16 cellular contexts compared by ENCODE assay signal in the genomic region with DNA sequence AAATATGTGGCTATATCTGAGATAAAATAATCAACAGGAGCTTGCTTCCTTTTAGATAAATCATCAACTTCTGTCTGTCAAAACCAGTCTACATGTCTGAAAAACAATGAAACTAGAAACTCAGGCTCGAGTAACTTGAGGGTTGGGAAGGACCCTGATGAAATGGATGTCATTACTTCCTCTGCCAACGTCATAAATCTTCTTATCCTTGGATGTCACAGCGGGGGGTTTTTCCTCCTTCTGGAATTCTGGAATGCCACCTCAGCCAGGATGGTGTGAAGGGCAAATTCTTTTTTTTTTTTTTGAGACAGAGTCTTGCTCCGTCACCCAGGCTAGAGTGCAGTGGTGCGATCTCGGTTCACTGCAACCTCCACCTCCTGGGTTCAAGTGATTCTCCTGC. TPM values are rescaled to one million over a fixed set of nuclear protein-coding genes. Genes with fewer than 3 reads are reported as not detected.
DNase-seq lines count a peak whose midpoint lies in the region; ATAC-seq and TF ChIP-seq lines count a peak whose summit lies in the region.
"Had no signal": no experiment of that assay in that cellular context is flagged by ENCODE, and none has a peak within 500 bp of the region (broad histone marks: within the 10 kb centered on the region; RNA-seq: fewer than 3 reads in every experiment).

No MANE protein-coding gene starts in this region.

- peaks cover 96% of the 10 kb centered on the region for H3K4me1 ChIP-seq in body of pancreas
- H3K4me1 ChIP-seq: BE2C had no signal

- H3K36me3 Mint-ChIP-seq in nephron progenitor cell (ENCODE audit: low read depth), result peaks cover 37% of the 10 kb centered on the region
- H3K36me3 Mint-ChIP-seq: CD4-positive, alpha-beta memory T cell had no signal

- WGBS in body of pancreas, 2 donors, result 35 to 49% methylated on average over 6 of the region's 6 CpGs

- H3K9me3 Mint-ChIP-seq in nephron progenitor cell, result peaks cover 12% of the 10 kb centered on the region
- H3K9me3 Mint-ChIP-seq: CD4-positive, alpha-beta memory T cell had no signal

- H3K4me1 Mint-ChIP-seq in nephron progenitor cell, result peaks cover 90% of the 10 kb centered on the region
- H3K4me1 Mint-ChIP-seq: CD4-positive, alpha-beta memory T cell had no signal

- no peaks in the 10 kb centered on the region for H3K9me3 ChIP-seq in body of pancreas
- H3K9me3 ChIP-seq: BE2C had no signal

- no peaks in the 10 kb centered on the region for H3K27me3 ChIP-seq in body of pancreas
- H3K27me3 ChIP-seq: BE2C had no signal

- H3K27ac Mint-ChIP-seq in nephron progenitor cell, result peak overlapping the region; percentile 91
- H3K27ac Mint-ChIP-seq: CD4-positive, alpha-beta memory T cell had no signal

- DNase-seq in Caki2 (ENCODE audit: low read depth) (peak; percentile 81), M059J (ENCODE audit: low read depth) (peak; percentile 74), body of pancreas (peak in 1 of 4 donors; percentile 17), nephron progenitor cell (peak; percentile 28), DMS153 (lab: John Stamatoyannopoulos, UW) (no peak), foreskin melanocyte (no peak), left colon (no peak)
- DNase-seq: BE2C; CD4-positive, alpha-beta memory T cell; NCI-H1092; NCI-H1694; NCI-H446; NCI-H748 treated with DMSO at 0.1 percent for 48 hours; SHP77 had no signal

- ATAC-seq in body of pancreas (peak; percentile 5), left colon (no peak), HG02840 (IDR thresholded peaks at IDR 0.05; ENCODE audit: low FRiP score, unreplicated experiment) (no peak)
- ATAC-seq: Panc1 had no signal

- TF ChIP-seq POLR2A in body of pancreas (IDR thresholded peaks at IDR 0.05), result no peak

- H3K27me3 Mint-ChIP-seq in nephron progenitor cell (ENCODE audit: low read depth, poor library complexity), result no peaks in the 10 kb centered on the region

- TF ChIP-seq CTCF in body of pancreas (IDR thresholded peaks at IDR 0.05) (no peak), nephron progenitor cell (IDR thresholded peaks at IDR 0.05) (no peak)

- peak overlapping the region; percentile 69 to 99 (median 96) for H3K27ac ChIP-seq in body of pancreas

- no peaks in the 10 kb centered on the region for H3K36me3 ChIP-seq in body of pancreas (replicated peaks in 1 of 2; ENCODE audit: insufficient read depth in 1 of 2, low read depth in 2 of 2)
- H3K36me3 ChIP-seq: BE2C had no signal

- no peak overlapping the region for H3K4me3 ChIP-seq in body of pancreas

- in situ Hi-C loops in Caki2 (cut with HindIII; ENCODE audit: low pct_unique_long_range_greater_than_20kb, low sequenced_read_pairs), result loop anchor here (25.0 kb wide), 1 partner anchor 272 kb away; no protein-coding TSS in a partner anchor

- H3K4me3 Mint-ChIP-seq in nephron progenitor cell, result no peak overlapping the region
- H3K4me3 Mint-ChIP-seq: CD4-positive, alpha-beta memory T cell had no signal

- intact Hi-C loops in body of pancreas (cut with DNase I), result no loop called here
- intact Hi-C loops in left colon (cut with DNase I, micrococcal nuclease), result loop anchor here in 1 of 2 donors (10.0 kb wide), 1 partner anchor 64 kb away; no protein-coding TSS in a partner anchor

RNA-seq across cellular contexts. Expression of gene LGR4, which starts 13.4 kb away (rescaled TPM):
- total RNA-seq in Caki2 (2014; rRNA removed; shearing (Covaris generic); ENCODE audit: low replicate concordance), result 56.9 and 58.4 TPM in 2 replicates
- total RNA-seq in M059J (2014; rRNA removed; shearing (Covaris generic)), result 28.0 and 45.2 TPM in 2 replicates
- total RNA-seq in body of pancreas (100 to 1,000 TPM; 120 to 145 TPM), left colon (100 to 1,000 TPM; 120 to 125 TPM)

RNA-seq across cellular contexts. Expression of gene LIN7C, which starts 47.4 kb away (rescaled TPM):
- 11.9 and 15.5 TPM in 2 replicates for total RNA-seq in Caki2 (2014; rRNA removed; shearing (Covaris generic); ENCODE audit: low replicate concordance)
- 57.9 and 68.4 TPM in 2 replicates for total RNA-seq in M059J (2014; rRNA removed; shearing (Covaris generic))
- total RNA-seq in body of pancreas (10 to 100 TPM; 17.5 to 27.8 TPM), left colon (10 to 100 TPM; 43.3 to 44.3 TPM)

Comparison
In these comparisons a context has a peak if more than half of its experiments do, and no peak if none do; other contexts are left out.
1. DNase-seq: peak in Caki2 (single experiment), M059J (single experiment) and nephron progenitor cell (single experiment); none in DMS153 (single experiment), foreskin melanocyte (single experiment) and left colon (0 of 2).